ENCODE assay signal across 7 cellular contexts in the genomic region with DNA sequence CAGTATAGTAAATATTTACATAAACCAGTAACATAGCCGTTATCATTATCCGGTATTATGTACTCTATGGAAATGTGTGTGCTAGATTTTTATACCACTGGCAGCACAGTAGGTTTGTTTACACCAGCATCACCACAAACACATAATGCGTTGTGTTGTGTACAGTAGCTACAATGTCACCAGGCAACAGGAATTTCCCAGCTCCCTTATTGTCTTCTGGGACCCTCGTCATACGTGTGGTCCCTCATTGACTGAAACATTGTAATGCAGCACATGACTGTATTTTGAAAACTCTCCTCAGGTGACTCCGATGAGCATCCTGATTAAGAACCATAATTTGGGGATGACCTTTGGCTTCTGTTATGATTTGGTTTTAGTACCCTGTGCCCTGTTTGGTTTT. TPM values are rescaled to one million over a fixed set of nuclear protein-coding genes. Genes with fewer than 3 reads are reported as not detected.
"Had no signal": no experiment of that assay in that cellular context is flagged by ENCODE, and none has a peak within 500 bp of the region (broad histone marks: within the 10 kb centered on the region; RNA-seq: fewer than 3 reads in every experiment).

No MANE protein-coding gene starts in this region.

- H3K4me3 ChIP-seq: K562 had no signal

- ATAC-seq: K562 had no signal

- FAIRE-seq: HTR-8/SVneo, K562 had no signal

- H3K27ac ChIP-seq: HL-60 had no signal

- DNase-seq: IMR-90, KBM-7, KG1 had no signal

RNA-seq across cellular contexts. Expression of gene EHD3, which starts 31.3 kb away (rescaled TPM):
- total RNA-seq: HT-29 had no signal

RNA-seq across cellular contexts. Expression of gene CAPN14, which starts 47.9 kb away (rescaled TPM):
- total RNA-seq: HT-29, K562 had no signal
- polyA plus RNA-seq: K562 had no signal
